Comparison of ENCODE assay signal across 8 cellular contexts in the genomic region with DNA sequence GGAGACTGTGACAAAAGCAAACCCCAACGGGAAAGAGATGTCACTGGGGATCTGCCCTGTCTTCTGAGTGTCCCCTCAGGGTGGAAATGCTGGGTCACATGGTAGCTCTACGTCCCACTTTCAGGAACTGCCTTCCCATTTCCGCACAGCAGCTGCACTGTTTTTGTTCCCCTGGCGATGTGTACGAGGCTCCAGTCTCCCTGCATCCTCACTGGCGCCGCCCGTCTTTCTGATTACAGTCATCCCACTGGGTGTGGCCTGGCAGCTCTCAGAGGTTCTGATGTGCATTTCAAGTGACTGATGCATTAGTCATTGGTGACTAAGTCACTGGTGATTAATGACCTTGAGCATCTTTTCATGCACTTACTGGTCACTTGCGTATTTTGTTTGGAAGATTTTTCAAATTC. TPM values are rescaled to one million over a fixed set of nuclear protein-coding genes. Genes with fewer than 3 reads are reported as not detected.
DNase-seq lines count a peak whose midpoint lies in the region; ATAC-seq, FAIRE-seq and TF ChIP-seq lines count a peak whose summit lies in the region.

No MANE protein-coding gene starts in this region.

- peaks cover 23% of the 10 kb centered on the region for H3K4me1 ChIP-seq in SJCRH30

- H3K27me3 ChIP-seq in SJCRH30 (no peaks in the 10 kb centered on the region), bronchial epithelial cell (ENCODE audit: control insufficient read depth, insufficient read depth, low read length) (no peaks in the 10 kb centered on the region)

- TF ChIP-seq POLR2A in GM12891 (IDR thresholded peaks at IDR 0.05; ENCODE audit: low read depth, low read length), result no peak

- ATAC-seq in HG03565 (IDR thresholded peaks at IDR 0.05; ENCODE audit: unreplicated experiment), result no peak

- H3K4me3 ChIP-seq in SJCRH30 (no peak overlapping the region), bronchial epithelial cell (ENCODE audit: low read depth, low read length) (no peak overlapping the region)

- no peaks in the 10 kb centered on the region for H3K9me3 ChIP-seq in SJCRH30 (replicated peaks)

- H3K27ac ChIP-seq in SJCRH30, result peak overlapping the region; percentile 49

- peaks cover 27% of the 10 kb centered on the region for H3K36me3 ChIP-seq in SJCRH30
- peaks cover 19% of the 10 kb centered on the region for H3K36me3 ChIP-seq in bronchial epithelial cell (ENCODE audit: control insufficient read depth, insufficient read depth, low read length)

- DNase-seq in GM04504 (ENCODE audit: low read depth) (peak; percentile 97), SJCRH30 (peak; percentile 71 to 81), bronchial epithelial cell (ENCODE audit: low read depth) (peak; percentile 99), left kidney (ENCODE audit: low read depth, low spot score) (peak; percentile 20), GM12891 (ENCODE audit: insufficient read length, low spot score) (no peak), NCI-H2107 treated with DMSO at 0.1 percent for 48 hours (lab: John Stamatoyannopoulos, UW; ENCODE audit: unreplicated experiment) (no peak)
- peak; percentile 54 to 68 for DNase-seq in stimulated activated CD8-positive, alpha-beta memory T cell treated with anti-CD3 and anti-CD28 coated beads, Interleukin-15, amount 100 ng/mL, for 48 hours (ENCODE audit: low read depth in 2 of 2)

- peak; percentile 3 for TF ChIP-seq CTCF in bronchial epithelial cell (IDR thresholded peaks at IDR 0.05; ENCODE audit: insufficient read depth, low read length, severe bottlenecking)

- FAIRE-seq in bronchial epithelial cell (lab: Jason Lieb, UNC) (peak; percentile 36), GM12891 (lab: Jason Lieb, UNC) (no peak)

TF ChIP-seq in GM12891, 5 proteins besides CTCF, POLR2A, EP300 and RAD21:
- TF ChIP-seq PAX5 (IDR thresholded peaks at IDR 0.05; ENCODE audit: insufficient read depth, low read length, severe bottlenecking), result no peak
- TF ChIP-seq TAF1 (IDR thresholded peaks at IDR 0.05; ENCODE audit: low read depth, low read length), result no peak
- no peak for TF ChIP-seq POLR2AphosphoS5 (IDR thresholded peaks at IDR 0.05; ENCODE audit: low read depth, low read length)
- no peak for TF ChIP-seq SPI1 (IDR thresholded peaks at IDR 0.05; ENCODE audit: low read depth, low read length)
- TF ChIP-seq POU2F2 (IDR thresholded peaks at IDR 0.05; ENCODE audit: low read depth, low read length), result no peak

RNA-seq across cellular contexts. Expression of gene PCID2, which starts 21.2 kb away (rescaled TPM):
- 59.5 and 64.6 TPM in 2 replicates for total RNA-seq in SJCRH30 (2014; rRNA removed; shearing (Covaris generic))
- total RNA-seq in bronchial epithelial cell, result 55.3 and 61.1 TPM in 2 replicates
- 33.9 TPM for polyA plus RNA-seq in GM12891 (2012; ENCODE audit: low read depth, missing spikeins)

RNA-seq across cellular contexts. Expression of gene CUL4A, which starts 22.1 kb away (rescaled TPM):
- total RNA-seq in SJCRH30 (2014; rRNA removed; shearing (Covaris generic)), result 67.4 and 67.6 TPM in 2 replicates
- total RNA-seq in bronchial epithelial cell, result 84.0 and 104 TPM in 2 replicates
- polyA plus RNA-seq in GM12891 (2012; ENCODE audit: low read depth, missing spikeins), result 30.9 TPM

RNA-seq across cellular contexts. Expression of gene PROZ, which starts 28.8 kb away (rescaled TPM):
- not detected in 2 replicates for total RNA-seq in SJCRH30 (2014; rRNA removed; shearing (Covaris generic))
- not detected in 2 replicates for total RNA-seq in bronchial epithelial cell
- 0.05 TPM for polyA plus RNA-seq in GM12891 (2012; ENCODE audit: low read depth, missing spikeins)

Comparison
In these comparisons a context has a peak if more than half of its experiments do, and no peak if none do; other contexts are left out.
1. DNase-seq: peak in GM04504 (single experiment), SJCRH30 (2 of 2), bronchial epithelial cell (single experiment), left kidney (single experiment) and stimulated activated CD8-positive, alpha-beta memory T cell treated with anti-CD3 and anti-CD28 coated beads, Interleukin-15, amount 100 ng/mL, for 48 hours (2 of 2); none in GM12891 (single experiment) and NCI-H2107 treated with DMSO at 0.1 percent for 48 hours (single experiment).